10 cellular contexts compared by ENCODE assay signal in genomic region chr6:33610057-33610456, GRCh38. TPM values are rescaled to one million over a fixed set of nuclear protein-coding genes. Genes with fewer than 3 reads are reported as not detected.
A peak's percentile ranks its signal among the peaks of the same experiment; 100 is the strongest.
DNase-seq lines count a peak whose midpoint lies in the region; FAIRE-seq and TF ChIP-seq lines count a peak whose summit lies in the region.
"Had no signal": no experiment of that assay in that cellular context is flagged by ENCODE, and none has a peak within 500 bp of the region (broad histone marks: within the 10 kb centered on the region; RNA-seq: fewer than 3 reads in every experiment).

No MANE protein-coding gene starts in this region.

- no peaks in the 10 kb centered on the region for H3K27me3 ChIP-seq in muscle layer of duodenum (ENCODE audit: low read depth, low read length)
- H3K27me3 ChIP-seq in transverse colon = no peaks in the 10 kb centered on the region
- H3K27me3 ChIP-seq: pancreas had no signal

- peaks cover 3 to 17% of the 10 kb centered on the region in 2 donors for H3K4me1 ChIP-seq in muscle layer of duodenum (ENCODE audit: control insufficient read depth in 1 of 2, insufficient read depth in 2 of 2, low read length in 2 of 2)
- peaks cover 0 to 17% (median 12%) of the 10 kb centered on the region in 4 donors for H3K4me1 ChIP-seq in transverse colon
- H3K4me1 ChIP-seq: pancreas had no signal

- H3K9me3 ChIP-seq in muscle layer of duodenum (ENCODE audit: control insufficient read depth in 1 of 2, low read length in 2 of 2) (no peaks in the 10 kb centered on the region), transverse colon (no peaks in the 10 kb centered on the region)
- H3K9me3 ChIP-seq: pancreas, tibial artery had no signal

- intact Hi-C loops in transverse colon (cut with DNase I; ENCODE audit: low total_unique reads) = no loop called here

- H3K27ac ChIP-seq in epithelial cell of prostate = peak overlapping the region; percentile 56
- peak overlapping the region; percentile 43 for H3K27ac ChIP-seq in muscle layer of duodenum (ENCODE audit: low read length)
- H3K27ac ChIP-seq in transverse colon = peak overlapping the region in 3 of 4 donors; percentile 17 to 65 (median 63)
- H3K27ac ChIP-seq: pancreas, tibial artery had no signal

- DNase-seq in M059J (ENCODE audit: low read depth) (peak; percentile 33), epithelial cell of prostate (ENCODE audit: low read depth, low spot score) (no peak), transverse colon (no peak), urothelium cell line (ENCODE audit: low spot score) (no peak), GOT3 (lab: John Stamatoyannopoulos, UW) (no peak), kidney glomerular epithelial cell (lab: John Stamatoyannopoulos, UW) (no peak)
- DNase-seq: NCI-H1436 treated with DMSO at 0.1 percent for 48 hours had no signal

- H3K4me3 ChIP-seq in muscle layer of duodenum (ENCODE audit: low read depth in 1 of 2, low read length in 2 of 2) (no peak overlapping the region), transverse colon (no peak overlapping the region)
- H3K4me3 ChIP-seq: pancreas, tibial artery had no signal

- in situ Hi-C loops in transverse colon (cut with MboI; ENCODE audit: low pct_ligation_motif_present in 1 of 4, low pct_unique_long_range_greater_than_20kb in 1 of 4, low sequenced_read_pairs in 3 of 4) = no loop called here

- FAIRE-seq in urothelium cell line (lab: Jason Lieb, UNC) = no peak
- FAIRE-seq: pancreas had no signal

- H3K36me3 ChIP-seq in muscle layer of duodenum (ENCODE audit: control insufficient read depth in 1 of 2, insufficient read depth in 2 of 2, low read length in 2 of 2) (no peaks in the 10 kb centered on the region), transverse colon (no peaks in the 10 kb centered on the region)
- H3K36me3 ChIP-seq: pancreas, tibial artery had no signal

- no peak for TF ChIP-seq CTCF in transverse colon (IDR thresholded peaks at IDR 0.05)

- no peak for TF ChIP-seq POLR2A in transverse colon (IDR thresholded peaks at IDR 0.05)

- no peak for TF ChIP-seq EP300 in transverse colon (IDR thresholded peaks at IDR 0.05; ENCODE audit: low read depth)

- WGBS in transverse colon (ENCODE audit: low coverage in 1 of 2), 2 donors = 60 to 74% methylated on average over 1 to 4 of the region's 4 CpGs

RNA-seq across cellular contexts. Expression of gene ITPR3, which starts 11.1 kb away (rescaled TPM):
- total RNA-seq in M059J (2014; rRNA removed; shearing (Covaris generic)) = 21.9 and 40.3 TPM in 2 replicates
- total RNA-seq in transverse colon = 100 to 1,000 TPM; 105 to 262 (median 124) TPM

RNA-seq across cellular contexts. Expression of gene BAK1, which starts 30.0 kb away (rescaled TPM):
- 34.0 and 43.7 TPM in 2 replicates for total RNA-seq in M059J (2014; rRNA removed; shearing (Covaris generic))
- total RNA-seq in transverse colon = 100 to 1,000 TPM in 1 of 4 donors, 10 to 100 TPM in 3; 52.2 to 134 (median 59.5) TPM
